Comparison of ENCODE assay signal across 19 cellular contexts in genomic region chrX:20567108-20567507, GRCh38.
DNase-seq lines count a peak whose midpoint lies in the region; ATAC-seq and FAIRE-seq lines count a peak whose summit lies in the region.
"Had no signal": no experiment of that assay in that cellular context is flagged by ENCODE, and none has a peak within 500 bp of the region (broad histone marks: within the 10 kb centered on the region; RNA-seq: fewer than 3 reads in every experiment).

No MANE protein-coding gene starts in this region.

- DNase-seq in GM18507 (ENCODE audit: extremely low spot score, insufficient read length, low read depth) (no peak), NCI-H146 (lab: John Stamatoyannopoulos, UW) (no peak), COR-L47 (lab: John Stamatoyannopoulos, UW) (no peak)
- no peak for DNase-seq in stimulated activated naive CD8-positive, alpha-beta T cell treated with anti-CD3 and anti-CD28 coated beads, Interleukin-15, Interleukin-2, amounts not matched to agents 100 U/mL and 50 U/mL, for 24 hours
- DNase-seq in activated effector memory CD4-positive, alpha-beta T cell treated with Interleukin-2 at 50 U/mL for 16 hours: no peak
- DNase-seq: ACHN, DND-41, H9, KBM-7, NCI-H187 treated with DMSO at 0.1 percent for 48 hours, NCI-H226, NCI-H524, PC-9, SIG-M5, T-helper 1 cell had no signal

- FAIRE-seq in GM18507 (lab: Jason Lieb, UNC): peak; percentile 59
- FAIRE-seq: HepG2 had no signal

- ATAC-seq in GM18868 (IDR thresholded peaks at IDR 0.05; ENCODE audit: unreplicated experiment): peak; percentile 65
- peak; percentile 84 for ATAC-seq in HG02884 (IDR thresholded peaks at IDR 0.05; ENCODE audit: unreplicated experiment)
- peak; percentile 73 for ATAC-seq in stimulated activated naive CD8-positive, alpha-beta T cell treated with anti-CD3 and anti-CD28 coated beads, Interleukin-15, Interleukin-2, amounts not matched to agents 100 U/mL and 50 U/mL, for 24 hours
- ATAC-seq: HepG2, SK-N-SH treated with all-trans-retinoic acid at 6 μM for 48 hours had no signal
